In genomic region chr5:154646841-154647759, GRCh38 we compare ENCODE assay signal across 8 cellular contexts.
DNase-seq lines count a peak whose midpoint lies in the region; ATAC-seq, FAIRE-seq and TF ChIP-seq lines count a peak whose summit lies in the region.

No MANE protein-coding gene starts in this region.

- H3K4me1 Mint-ChIP-seq in T-cell (peaks cover 15 to 18% (median 18%) of the 10 kb centered on the region in 3 donors), endothelial cell (ENCODE audit: unreplicated experiment) (no peaks in the 10 kb centered on the region)

- no peak for TF ChIP-seq CTCF in endothelial cell (IDR thresholded peaks at IDR 0.05; ENCODE audit: unreplicated experiment)
- TF ChIP-seq CTCF in upper lobe of right lung (IDR thresholded peaks at IDR 0.05), result no peak

- ATAC-seq in GM21737 (IDR thresholded peaks at IDR 0.05; ENCODE audit: unreplicated experiment) (peak; percentile 62), T-cell (replicated peaks in 1 of 4) (peak; percentile 52 to 76 (median 70)), upper lobe of right lung (peak; percentile 90)

- H3K4me3 Mint-ChIP-seq in T-cell (peak overlapping the region; percentile 71 to 78 (median 77)), endothelial cell (ENCODE audit: unreplicated experiment) (peak overlapping the region; percentile 37)

- DNase-seq in GM12892 (ENCODE audit: insufficient read length) (peak; percentile 46), T-cell (peak in 22 of 34 experiments; percentile 1 to 33 (median 8)), endothelial cell (ENCODE audit: low spot score) (peak; percentile 14), mucosa of gallbladder (ENCODE audit: low spot score) (peak; percentile 76), upper lobe of right lung (peak; percentile 86), NCI-H1436 treated with DMSO at 0.1 percent for 48 hours (lab: John Stamatoyannopoulos, UW) (no peak), midbrain (lab: John Stamatoyannopoulos, UW) (no peak)

- H3K27me3 ChIP-seq in upper lobe of right lung, result no peaks in the 10 kb centered on the region

- peak overlapping the region in 1 of 2 donors; percentile 34 for H3K27ac Mint-ChIP-seq in T-cell
- no peak overlapping the region for H3K27ac Mint-ChIP-seq in endothelial cell (ENCODE audit: unreplicated experiment)

- no peak for TF ChIP-seq POLR2A in GM12892 (IDR thresholded peaks at IDR 0.05; ENCODE audit: low read depth, low read length)

- H3K4me1 ChIP-seq in upper lobe of right lung, result no peaks in the 10 kb centered on the region

- H3K36me3 Mint-ChIP-seq in T-cell, result peaks cover 7% of the 10 kb centered on the region
- H3K36me3 Mint-ChIP-seq in endothelial cell (ENCODE audit: low read depth, unreplicated experiment), result peaks cover 10% of the 10 kb centered on the region

- no peaks in the 10 kb centered on the region for H3K36me3 ChIP-seq in upper lobe of right lung

- FAIRE-seq in GM12892 (lab: Jason Lieb, UNC), result peak; percentile 61

- CTCF ChIA-PET in T-cell (lab: Charles Lee), result interaction anchor here in 1 of 2 donors (1.0 kb wide), 1 partner anchor 164 kb away, joined by 3 read pairs; no protein-coding TSS in a partner anchor

- intact Hi-C loops in upper lobe of right lung (cut with DNase I), result no loop called here

- no peak overlapping the region for H3K27ac ChIP-seq in upper lobe of right lung

- H3K4me3 ChIP-seq in upper lobe of right lung, result peak overlapping the region; percentile 39

- H3K9me3 Mint-ChIP-seq in T-cell (peaks cover 6 to 13% (median 13%) of the 10 kb centered on the region in 3 donors), endothelial cell (ENCODE audit: unreplicated experiment) (peaks cover 14% of the 10 kb centered on the region)

- POLR2A ChIA-PET in T-cell (lab: Charles Lee), result no interaction called here

- H3K27me3 Mint-ChIP-seq in T-cell (peaks cover 19 to 32% of the 10 kb centered on the region in 2 donors), endothelial cell (ENCODE audit: unreplicated experiment) (no peaks in the 10 kb centered on the region)

- H3K9me3 ChIP-seq in upper lobe of right lung, result no peaks in the 10 kb centered on the region

Comparison
In these comparisons a context has a peak if more than half of its experiments do, and no peak if none do; other contexts are left out.
1. DNase-seq: peak in GM12892 (single experiment), T-cell (22 of 34), endothelial cell (single experiment), mucosa of gallbladder (single experiment) and upper lobe of right lung (single experiment); none in NCI-H1436 treated with DMSO at 0.1 percent for 48 hours (single experiment) and midbrain (single experiment).
2. Peak in every context shown above with its lines, with median percentiles within 50 percentile points of each other: ATAC-seq.